In the genomic region with DNA sequence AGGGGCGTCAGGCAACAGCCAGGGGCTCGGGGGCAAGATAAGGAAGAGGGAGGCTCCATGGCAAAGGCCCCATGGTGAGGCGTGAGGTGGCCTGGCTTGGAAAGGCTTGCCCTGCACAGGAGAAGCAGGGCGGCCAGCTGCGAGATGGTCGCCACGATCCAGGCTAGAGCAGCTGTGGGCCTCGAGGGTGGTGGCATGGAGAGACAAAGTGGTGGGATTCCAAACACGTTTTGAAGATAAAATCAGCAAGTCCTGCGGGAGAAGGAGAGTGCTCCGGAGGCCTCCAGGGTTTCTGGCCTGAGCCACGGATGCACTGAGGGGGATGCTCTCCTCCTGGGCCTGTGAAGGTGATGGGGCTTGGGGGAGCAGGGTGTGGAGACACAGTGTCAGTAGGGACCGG, we compare ENCODE assay signal across 32 cellular contexts. TPM values are rescaled to one million over a fixed set of nuclear protein-coding genes. Genes with fewer than 3 reads are reported as not detected.
"Had no signal": no experiment of that assay in that cellular context is flagged by ENCODE, and none has a peak within 500 bp of the region (broad histone marks: within the 10 kb centered on the region; RNA-seq: fewer than 3 reads in every experiment).

No MANE protein-coding gene starts in this region.

- H3K9me3 ChIP-seq: esophagus squamous epithelium, heart right ventricle, left lung, neutrophil, pancreas, stomach, thyroid gland had no signal

- H3K4me1 Mint-ChIP-seq: stimulated activated effector memory CD8-positive, alpha-beta T cell treated with anti-CD3 and anti-CD28 coated beads, Interleukin-12 subunit alpha, Interleukin-12 subunit beta, amount 100 ng/mL, for 72 hours had no signal

- ATAC-seq: effector memory CD8-positive, alpha-beta T cell; heart right ventricle; left cardiac atrium; left lung; naive thymus-derived CD8-positive, alpha-beta T cell; pancreas; sciatic nerve; stimulated activated effector memory CD8-positive, alpha-beta T cell treated with anti-CD3 and anti-CD28 coated beads, Interleukin-12 subunit alpha, Interleukin-12 subunit beta, amount 100 ng/mL, for 72 hours had no signal

- H3K4me3 Mint-ChIP-seq: effector memory CD8-positive, alpha-beta T cell; naive thymus-derived CD8-positive, alpha-beta T cell; stimulated activated effector memory CD8-positive, alpha-beta T cell treated with anti-CD3 and anti-CD28 coated beads, Interleukin-12 subunit alpha, Interleukin-12 subunit beta, amount 100 ng/mL, for 72 hours; type B pancreatic cell had no signal

- H3K27ac Mint-ChIP-seq: effector memory CD8-positive, alpha-beta T cell; naive thymus-derived CD8-positive, alpha-beta T cell; stimulated activated effector memory CD8-positive, alpha-beta T cell treated with anti-CD3 and anti-CD28 coated beads, Interleukin-12 subunit alpha, Interleukin-12 subunit beta, amount 100 ng/mL, for 72 hours; type B pancreatic cell had no signal

- H3K27ac ChIP-seq: esophagus squamous epithelium, heart right ventricle, left lung, neutrophil, pancreas, stomach, thyroid gland had no signal

- H3K9me3 Mint-ChIP-seq: effector memory CD8-positive, alpha-beta T cell; naive thymus-derived CD8-positive, alpha-beta T cell; stimulated activated effector memory CD8-positive, alpha-beta T cell treated with anti-CD3 and anti-CD28 coated beads, Interleukin-12 subunit alpha, Interleukin-12 subunit beta, amount 100 ng/mL, for 72 hours; type B pancreatic cell had no signal

- H3K36me3 Mint-ChIP-seq: naive thymus-derived CD8-positive, alpha-beta T cell; stimulated activated effector memory CD8-positive, alpha-beta T cell treated with anti-CD3 and anti-CD28 coated beads, Interleukin-12 subunit alpha, Interleukin-12 subunit beta, amount 100 ng/mL, for 72 hours; type B pancreatic cell had no signal

- DNase-seq: cortex of kidney; effector memory CD8-positive, alpha-beta T cell; erythroblast; esophagus squamous epithelium; foreskin melanocyte; glutamatergic neuron; heart right ventricle; hippocampal formation; left cardiac atrium; mesendoderm; naive thymus-derived CD8-positive, alpha-beta T cell; pancreas; stimulated activated CD4-positive, alpha-beta T cell treated with anti-CD3 and anti-CD28 coated beads, Interleukin-2, amount 100 ng/mL, for 24 hours; stimulated activated CD4-positive, alpha-beta T cell treated with anti-CD3 and anti-CD28 coated beads, Interleukin-4, amount 100 ng/mL, for 24 hours; stimulated activated naive CD4-positive, alpha-beta T cell treated with Interleukin-2 at 50 U/mL for 16 hours; stomach; thyroid gland had no signal

- FAIRE-seq: endometrium, islet of Langerhans, pancreas had no signal

- H3K36me3 ChIP-seq: esophagus squamous epithelium, heart right ventricle, left lung, neutrophil, pancreas, stomach, thyroid gland had no signal

- H3K4me3 ChIP-seq: esophagus squamous epithelium, heart right ventricle, left lung, pancreas, stomach, thyroid gland had no signal

- H3K27me3 ChIP-seq: neutrophil, pancreas had no signal

RNA-seq across cellular contexts. Expression of gene DLK1, which starts 20.5 kb away (rescaled TPM):
- total RNA-seq: dermis microvascular lymphatic vessel endothelial cell; esophagus squamous epithelium; kidney epithelial cell; lower leg skin; lung microvascular endothelial cell; myocyte; naive thymus-derived CD8-positive, alpha-beta T cell; omental fat pad; posterior vena cava; subcutaneous adipose tissue had no signal
- polyA plus RNA-seq: naive thymus-derived CD8-positive, alpha-beta T cell had no signal
